1 cellular context compared by ENCODE assay signal in genomic region chr7:102395958-102396709, GRCh38.
TF ChIP-seq lines count a peak whose summit lies in the region.

Gene PRKRIP1, plus strand, starts transcription at chr7:102396363. Its CDS starts 49 bp downstream, at chr7:102396412.

TF ChIP-seq in HepG2, 621 proteins besides CTCF, POLR2A, EP300 and RAD21 (continued from another document):
- TF ChIP-seq, protein P1, sequence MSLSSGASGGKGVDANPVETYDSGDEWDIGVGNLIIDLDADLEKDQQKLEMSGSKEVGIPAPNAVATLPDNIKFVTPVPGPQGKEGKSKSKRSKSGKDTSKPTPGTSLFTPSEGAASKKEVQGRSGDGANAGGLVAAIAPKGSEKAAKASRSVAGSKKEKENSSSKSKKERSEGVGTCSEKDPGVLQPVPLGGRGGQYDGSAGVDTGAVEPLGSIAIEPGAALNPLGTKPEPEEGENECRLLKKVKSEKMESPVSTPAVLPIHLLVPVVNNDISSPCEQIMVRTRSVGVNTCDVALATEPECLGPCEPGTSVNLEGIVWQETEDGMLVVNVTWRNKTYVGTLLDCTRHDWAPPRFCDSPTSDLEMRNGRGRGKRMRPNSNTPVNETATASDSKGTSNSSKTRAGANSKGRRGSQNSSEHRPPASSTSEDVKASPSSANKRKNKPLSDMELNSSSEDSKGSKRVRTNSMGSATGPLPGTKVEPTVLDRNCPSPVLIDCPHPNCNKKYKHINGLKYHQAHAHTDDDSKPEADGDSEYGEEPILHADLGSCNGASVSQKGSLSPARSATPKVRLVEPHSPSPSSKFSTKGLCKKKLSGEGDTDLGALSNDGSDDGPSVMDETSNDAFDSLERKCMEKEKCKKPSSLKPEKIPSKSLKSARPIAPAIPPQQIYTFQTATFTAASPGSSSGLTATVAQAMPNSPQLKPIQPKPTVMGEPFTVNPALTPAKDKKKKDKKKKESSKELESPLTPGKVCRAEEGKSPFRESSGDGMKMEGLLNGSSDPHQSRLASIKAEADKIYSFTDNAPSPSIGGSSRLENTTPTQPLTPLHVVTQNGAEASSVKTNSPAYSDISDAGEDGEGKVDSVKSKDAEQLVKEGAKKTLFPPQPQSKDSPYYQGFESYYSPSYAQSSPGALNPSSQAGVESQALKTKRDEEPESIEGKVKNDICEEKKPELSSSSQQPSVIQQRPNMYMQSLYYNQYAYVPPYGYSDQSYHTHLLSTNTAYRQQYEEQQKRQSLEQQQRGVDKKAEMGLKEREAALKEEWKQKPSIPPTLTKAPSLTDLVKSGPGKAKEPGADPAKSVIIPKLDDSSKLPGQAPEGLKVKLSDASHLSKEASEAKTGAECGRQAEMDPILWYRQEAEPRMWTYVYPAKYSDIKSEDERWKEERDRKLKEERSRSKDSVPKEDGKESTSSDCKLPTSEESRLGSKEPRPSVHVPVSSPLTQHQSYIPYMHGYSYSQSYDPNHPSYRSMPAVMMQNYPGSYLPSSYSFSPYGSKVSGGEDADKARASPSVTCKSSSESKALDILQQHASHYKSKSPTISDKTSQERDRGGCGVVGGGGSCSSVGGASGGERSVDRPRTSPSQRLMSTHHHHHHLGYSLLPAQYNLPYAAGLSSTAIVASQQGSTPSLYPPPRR (CRISPR knock-in tag; IDR thresholded peaks at IDR 0.05; ENCODE audit: borderline replicate concordance) = peak; percentile 54; the same call in 1 of the 2 replicates
- no peak for TF ChIP-seq ZNF30 (CRISPR knock-in tag; IDR thresholded peaks at IDR 0.05)
- TF ChIP-seq, protein P2, sequence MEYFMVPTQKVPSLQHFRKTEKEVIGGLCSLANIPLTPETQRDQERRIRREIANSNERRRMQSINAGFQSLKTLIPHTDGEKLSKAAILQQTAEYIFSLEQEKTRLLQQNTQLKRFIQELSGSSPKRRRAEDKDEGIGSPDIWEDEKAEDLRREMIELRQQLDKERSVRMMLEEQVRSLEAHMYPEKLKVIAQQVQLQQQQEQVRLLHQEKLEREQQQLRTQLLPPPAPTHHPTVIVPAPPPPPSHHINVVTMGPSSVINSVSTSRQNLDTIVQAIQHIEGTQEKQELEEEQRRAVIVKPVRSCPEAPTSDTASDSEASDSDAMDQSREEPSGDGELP (IDR thresholded peaks at IDR 0.05; ENCODE audit: borderline replicate concordance, low read depth) = no peak
- no peak for TF ChIP-seq HMG20A (CRISPR knock-in tag; IDR thresholded peaks at IDR 0.05; ENCODE audit: borderline replicate concordance)
- TF ChIP-seq, protein P3, sequence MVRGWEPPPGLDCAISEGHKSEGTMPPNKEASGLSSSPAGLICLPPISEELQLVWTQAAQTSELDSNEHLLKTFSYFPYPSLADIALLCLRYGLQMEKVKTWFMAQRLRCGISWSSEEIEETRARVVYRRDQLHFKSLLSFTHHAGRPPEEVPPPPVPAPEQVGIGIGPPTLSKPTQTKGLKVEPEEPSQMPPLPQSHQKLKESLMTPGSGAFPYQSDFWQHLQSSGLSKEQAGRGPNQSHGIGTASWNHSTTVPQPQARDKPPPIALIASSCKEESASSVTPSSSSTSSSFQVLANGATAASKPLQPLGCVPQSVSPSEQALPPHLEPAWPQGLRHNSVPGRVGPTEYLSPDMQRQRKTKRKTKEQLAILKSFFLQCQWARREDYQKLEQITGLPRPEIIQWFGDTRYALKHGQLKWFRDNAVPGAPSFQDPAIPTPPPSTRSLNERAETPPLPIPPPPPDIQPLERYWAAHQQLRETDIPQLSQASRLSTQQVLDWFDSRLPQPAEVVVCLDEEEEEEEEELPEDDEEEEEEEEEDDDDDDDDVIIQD (CRISPR knock-in tag; IDR thresholded peaks at IDR 0.05; ENCODE audit: low read depth) = no peak
- TF ChIP-seq TCF7 (IDR thresholded peaks at IDR 0.05; ENCODE audit: low read depth) = no peak
- TF ChIP-seq, protein P4, sequence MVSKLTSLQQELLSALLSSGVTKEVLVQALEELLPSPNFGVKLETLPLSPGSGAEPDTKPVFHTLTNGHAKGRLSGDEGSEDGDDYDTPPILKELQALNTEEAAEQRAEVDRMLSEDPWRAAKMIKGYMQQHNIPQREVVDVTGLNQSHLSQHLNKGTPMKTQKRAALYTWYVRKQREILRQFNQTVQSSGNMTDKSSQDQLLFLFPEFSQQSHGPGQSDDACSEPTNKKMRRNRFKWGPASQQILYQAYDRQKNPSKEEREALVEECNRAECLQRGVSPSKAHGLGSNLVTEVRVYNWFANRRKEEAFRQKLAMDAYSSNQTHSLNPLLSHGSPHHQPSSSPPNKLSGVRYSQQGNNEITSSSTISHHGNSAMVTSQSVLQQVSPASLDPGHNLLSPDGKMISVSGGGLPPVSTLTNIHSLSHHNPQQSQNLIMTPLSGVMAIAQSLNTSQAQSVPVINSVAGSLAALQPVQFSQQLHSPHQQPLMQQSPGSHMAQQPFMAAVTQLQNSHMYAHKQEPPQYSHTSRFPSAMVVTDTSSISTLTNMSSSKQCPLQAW (CRISPR knock-in tag; IDR thresholded peaks at IDR 0.05) = peak; percentile 71
- TF ChIP-seq ZSCAN29 (CRISPR knock-in tag; conservative IDR thresholded peaks at IDR 0.05) = 0 out of 2 replicates have a peak, but pooled peaks have one; percentile 22
- peak; percentile 56 for TF ChIP-seq TBX2 (CRISPR knock-in tag; IDR thresholded peaks at IDR 0.05; ENCODE audit: borderline replicate concordance)
- TF ChIP-seq ARID5B (CRISPR knock-in tag; IDR thresholded peaks at IDR 0.05) = no peak
- TF ChIP-seq RBM39 (IDR thresholded peaks at IDR 0.05; ENCODE audit: low read depth, low read length, poor library complexity, severe bottlenecking) = peak; percentile 72
- TF ChIP-seq RFXANK (CRISPR knock-in tag; IDR thresholded peaks at IDR 0.05) = no peak
- TF ChIP-seq ZBTB1 (CRISPR knock-in tag; IDR thresholded peaks at IDR 0.05; ENCODE audit: borderline replicate concordance) = no peak
- TF ChIP-seq ZNF570 (CRISPR knock-in tag; IDR thresholded peaks at IDR 0.05; ENCODE audit: borderline replicate concordance) = 0 out of 2 replicates have a peak, but pooled peaks have one; percentile 48
- TF ChIP-seq PHF5A (CRISPR knock-in tag; IDR thresholded peaks at IDR 0.05; ENCODE audit: low read depth, unreplicated experiment) = no peak
- TF ChIP-seq ZC3H13 (CRISPR knock-in tag; IDR thresholded peaks at IDR 0.05) = peak; percentile 71; the same call in 1 of the 2 replicates
- peak; percentile 60 for TF ChIP-seq MXD1 (CRISPR knock-in tag; IDR thresholded peaks at IDR 0.05)
- no peak for TF ChIP-seq ZFP82 (CRISPR knock-in tag; IDR thresholded peaks at IDR 0.05; ENCODE audit: borderline replicate concordance)
- TF ChIP-seq PHF21A (CRISPR knock-in tag; IDR thresholded peaks at IDR 0.05) = 0 out of 2 replicates have a peak, but pooled peaks have one; percentile 36
- TF ChIP-seq PRMT3 (CRISPR knock-in tag; IDR thresholded peaks at IDR 0.05; ENCODE audit: borderline replicate concordance, low read depth) = 0 out of 2 replicates have a peak, but pooled peaks have one; percentile 51
